Comparison of ENCODE assay signal across 11 cellular contexts in genomic region chr14:68140801-68141200, GRCh38.
DNase-seq lines count a peak whose midpoint lies in the region; ATAC-seq, FAIRE-seq and TF ChIP-seq lines count a peak whose summit lies in the region.
"Had no signal": no experiment of that assay in that cellular context is flagged by ENCODE, and none has a peak within 500 bp of the region (broad histone marks: within the 10 kb centered on the region; RNA-seq: fewer than 3 reads in every experiment).

No MANE protein-coding gene starts in this region.

- no peak overlapping the region for H3K18ac ChIP-seq in trophoblast cell (ENCODE audit: low read length)

- no peak overlapping the region for H3K9ac ChIP-seq in trophoblast cell (ENCODE audit: low read length)

- peak overlapping the region; percentile 93 to 98 for H3K27ac ChIP-seq in A549
- H3K27ac ChIP-seq in RWPE2 (ENCODE audit: poor library complexity, severe bottlenecking), result peak overlapping the region; percentile 99
- H3K27ac ChIP-seq in esophagus squamous epithelium, result peak overlapping the region; percentile 65 to 83 (median 80)
- peak overlapping the region; percentile 97 for H3K27ac ChIP-seq in trophoblast cell (ENCODE audit: low read depth, low read length)

- H3K4me2 ChIP-seq in A549 (peak overlapping the region; percentile 77), trophoblast cell (ENCODE audit: low read length) (no peak overlapping the region)

- no peak overlapping the region for H3K14ac ChIP-seq in trophoblast cell (ENCODE audit: low read length)

- H2AFZ ChIP-seq in trophoblast cell (ENCODE audit: insufficient read depth, low read length, poor library complexity), result no peak overlapping the region

- ATAC-seq in A549 (peak in 1 of 2 experiments; percentile 4; a peak in 3 of 6 replicates), RWPE2 (ENCODE audit: low read depth) (no peak), left colon (no peak)
- no peak for ATAC-seq in activated CD8-positive, alpha-beta T cell treated with anti-CD3 and anti-CD28 coated beads, Interleukin-2, amount 10 ng/mL, durations not matched to agents 7 days and 5 days

- no peak for TF ChIP-seq EP300 in A549 (IDR thresholded peaks at IDR 0.05)

- H4K12ac ChIP-seq in trophoblast cell (ENCODE audit: low read depth, low read length), result no peak overlapping the region

- peaks cover 90% of the 10 kb centered on the region for H3K4me1 ChIP-seq in A549
- peaks cover 81% of the 10 kb centered on the region for H3K4me1 ChIP-seq in RWPE2 (ENCODE audit: insufficient read depth, poor library complexity, severe bottlenecking)
- H3K4me1 ChIP-seq in esophagus squamous epithelium, result peaks cover 19 to 100% (median 52%) of the 10 kb centered on the region in 3 donors
- H3K4me1 ChIP-seq in trophoblast cell (ENCODE audit: control insufficient read depth in 1 of 2, insufficient read depth in 2 of 2, low read length in 2 of 2), result peaks cover 14 to 17% of the 10 kb centered on the region in 2 experiments

- H3K27me3 Mint-ChIP-seq in activated CD8-positive, alpha-beta T cell treated with anti-CD3 and anti-CD28 coated beads, Interleukin-2, amount 10 ng/mL, durations not matched to agents 7 days and 5 days (ENCODE audit: low read depth), result no peaks in the 10 kb centered on the region
- H3K27me3 Mint-ChIP-seq: activated CD4-positive, alpha-beta T cell treated with anti-CD3 and anti-CD28 coated beads, Interleukin-2, amount 10 ng/mL, durations not matched to agents 24 days and 14 days; dendritic cell treated with granulocyte-macrophage colony-stimulating factor and Interleukin-4, amounts not matched to agents 40 ng/mL and 50 ng/mL, for 4 days had no signal

- H4K8ac ChIP-seq in trophoblast cell (ENCODE audit: low read depth, low read length), result no peak overlapping the region

- no peak overlapping the region for H3K4me3 ChIP-seq in A549
- H3K4me3 ChIP-seq in RWPE2 (ENCODE audit: severe bottlenecking), result no peak overlapping the region
- no peak overlapping the region for H3K4me3 ChIP-seq in esophagus squamous epithelium
- no peak overlapping the region for H3K4me3 ChIP-seq in trophoblast cell (ENCODE audit: low read depth, low read length)

- 0 out of 5 replicates have a peak, but pooled peaks of 1 of the 2 experiments have one; percentile 7 for TF ChIP-seq RAD21 in A549 (conservative IDR thresholded peaks at IDR 0.05 in 1 of 2, IDR thresholded peaks at IDR 0.05 in 1 of 2)

- H2BK120ac ChIP-seq in trophoblast cell (ENCODE audit: insufficient read depth, low read length, poor library complexity), result peak overlapping the region; percentile 91

- H3K9me3 Mint-ChIP-seq in activated CD8-positive, alpha-beta T cell treated with anti-CD3 and anti-CD28 coated beads, Interleukin-2, amount 10 ng/mL, durations not matched to agents 7 days and 5 days (ENCODE audit: insufficient read depth), result no peaks in the 10 kb centered on the region
- H3K9me3 Mint-ChIP-seq: dendritic cell treated with granulocyte-macrophage colony-stimulating factor and Interleukin-4, amounts not matched to agents 40 ng/mL and 50 ng/mL, for 4 days had no signal

- peaks cover 8% of the 10 kb centered on the region for H3K79me2 ChIP-seq in trophoblast cell (ENCODE audit: control insufficient read depth, insufficient read depth, low read length, poor library complexity)

- no peak overlapping the region for H3K4ac ChIP-seq in trophoblast cell (ENCODE audit: low read depth, low read length)

- CTCF ChIA-PET in A549 (lab: Yijun Ruan, JAX), result interaction anchor here (0.6 to 2.0 kb wide), 9 partner anchors 20 to 676 kb away, joined by 3 to 5 read pairs (median 3); no protein-coding TSS in a partner anchor
- CTCF ChIA-PET in activated CD8-positive, alpha-beta T cell treated with anti-CD3 and anti-CD28 coated beads, Interleukin-2, amount 10 ng/mL, durations not matched to agents 7 days and 5 days (lab: Charles Lee), result no interaction called here

- H3K36me3 ChIP-seq in RWPE2 (ENCODE audit: low read depth), result no peaks in the 10 kb centered on the region
- H3K36me3 ChIP-seq in esophagus squamous epithelium, result no peaks in the 10 kb centered on the region
- no peaks in the 10 kb centered on the region for H3K36me3 ChIP-seq in trophoblast cell (ENCODE audit: control insufficient read depth in 1 of 2, insufficient read depth in 2 of 2, low read length in 2 of 2)

- WGBS in A549 (ENCODE audit: missing lambda C conversion rate), result 1% methylated on average over 3 of the region's 3 CpGs
- WGBS in esophagus squamous epithelium, 2 donors, result 52 to 61% methylated on average over 3 of the region's 3 CpGs
- WGBS in trophoblast cell (ENCODE audit: extremely low coverage, insufficient coverage, insufficient read length), result no CpG with 5 or more reads among the region's 3 CpGs

- H3K23ac ChIP-seq in trophoblast cell (ENCODE audit: low read length), result no peak overlapping the region

- peak in 1 of 2 experiments; percentile 83 for DNase-seq in A549 (ENCODE audit: low read depth in 1 of 2, low spot score in 1 of 2)
- DNase-seq in RWPE2 (ENCODE audit: low spot score), result no peak
- DNase-seq in esophagus squamous epithelium (lab: John Stamatoyannopoulos, UW), result no peak
- DNase-seq in trophoblast cell, result peak in 1 of 2 donors; percentile 50
- DNase-seq in activated CD8-positive, alpha-beta T cell treated with anti-CD3 and anti-CD28 coated beads, Interleukin-2, amount 10 ng/mL, durations not matched to agents 7 days and 5 days, result no peak
- no peak for DNase-seq in NCI-H446 (lab: John Stamatoyannopoulos, UW)
- DNase-seq in left colon, result no peak
- no peak for DNase-seq in NCI-H1092 (lab: John Stamatoyannopoulos, UW)
- DNase-seq: activated CD4-positive, alpha-beta T cell treated with anti-CD3 and anti-CD28 coated beads, Interleukin-2, amount 10 ng/mL, durations not matched to agents 24 days and 14 days; activated gamma-delta T cell treated with Interleukin-2 at 50 U/mL for 16 hours had no signal

- FAIRE-seq in A549 (lab: Jason Lieb, UNC), result peak; percentile 13

- no peak overlapping the region for H3K4me3 Mint-ChIP-seq in activated CD8-positive, alpha-beta T cell treated with anti-CD3 and anti-CD28 coated beads, Interleukin-2, amount 10 ng/mL, durations not matched to agents 7 days and 5 days
- H3K4me3 Mint-ChIP-seq: activated CD4-positive, alpha-beta T cell treated with anti-CD3 and anti-CD28 coated beads, Interleukin-2, amount 10 ng/mL, durations not matched to agents 24 days and 14 days; dendritic cell treated with granulocyte-macrophage colony-stimulating factor and Interleukin-4, amounts not matched to agents 40 ng/mL and 50 ng/mL, for 4 days had no signal

- TF ChIP-seq POLR2A in A549 (IDR thresholded peaks at IDR 0.05; ENCODE audit: low read length) (no peak), esophagus squamous epithelium (IDR thresholded peaks at IDR 0.05) (no peak)

- H3K4me1 Mint-ChIP-seq in activated CD8-positive, alpha-beta T cell treated with anti-CD3 and anti-CD28 coated beads, Interleukin-2, amount 10 ng/mL, durations not matched to agents 7 days and 5 days (ENCODE audit: low read depth), result peaks cover 17% of the 10 kb centered on the region
- H3K4me1 Mint-ChIP-seq: activated CD4-positive, alpha-beta T cell treated with anti-CD3 and anti-CD28 coated beads, Interleukin-2, amount 10 ng/mL, durations not matched to agents 24 days and 14 days had no signal

- H3K79me1 ChIP-seq in trophoblast cell (ENCODE audit: low read length), result peaks cover 32% of the 10 kb centered on the region

- POLR2A ChIA-PET in A549 (lab: Yijun Ruan, JAX), result interaction anchor here (0.6 to 4.9 kb wide), 14 partner anchors 32 to 676 kb away, joined by 3 to 34 read pairs (median 6); partner anchors contain the start of gene ZFP36L1
- POLR2A ChIA-PET in activated CD8-positive, alpha-beta T cell treated with anti-CD3 and anti-CD28 coated beads, Interleukin-2, amount 10 ng/mL, durations not matched to agents 7 days and 5 days (lab: Charles Lee), result no interaction called here

- TF ChIP-seq CTCF in A549 (IDR thresholded peaks at IDR 0.05), result no peak
- TF ChIP-seq CTCF in RWPE2 (IDR thresholded peaks at IDR 0.05; ENCODE audit: poor library complexity, severe bottlenecking), result no peak
- TF ChIP-seq CTCF in esophagus squamous epithelium (IDR thresholded peaks at IDR 0.05), result no peak

- no peak overlapping the region for H4K91ac ChIP-seq in trophoblast cell (ENCODE audit: low read depth, low read length)

- no peak overlapping the region for H2AK5ac ChIP-seq in trophoblast cell (ENCODE audit: low read length)

- 0 out of 3 replicates have a peak, but pooled peaks cover 2% of the 10 kb centered on the region for H3K9me3 ChIP-seq in A549
- no peaks in the 10 kb centered on the region for H3K9me3 ChIP-seq in RWPE2 (ENCODE audit: severe bottlenecking)
- H3K9me3 ChIP-seq in esophagus squamous epithelium, result no peaks in the 10 kb centered on the region
- H3K9me3 ChIP-seq in trophoblast cell (ENCODE audit: insufficient read depth, low read depth, low read length), result no peaks in the 10 kb centered on the region

- intact Hi-C loops in esophagus squamous epithelium (cut with DNase I), result loop anchor here (10.0 kb wide), 1 partner anchor 196 kb away; no protein-coding TSS in a partner anchor
- intact Hi-C loops in left colon (cut with DNase I, micrococcal nuclease), result loop anchor here in 1 of 2 donors (10.0 kb wide), 1 partner anchor 54 kb away; no protein-coding TSS in a partner anchor

- H3K27ac Mint-ChIP-seq in activated CD8-positive, alpha-beta T cell treated with anti-CD3 and anti-CD28 coated beads, Interleukin-2, amount 10 ng/mL, durations not matched to agents 7 days and 5 days, result no peak overlapping the region
- H3K27ac Mint-ChIP-seq: activated CD4-positive, alpha-beta T cell treated with anti-CD3 and anti-CD28 coated beads, Interleukin-2, amount 10 ng/mL, durations not matched to agents 24 days and 14 days; dendritic cell treated with granulocyte-macrophage colony-stimulating factor and Interleukin-4, amounts not matched to agents 40 ng/mL and 50 ng/mL, for 4 days had no signal

- peak overlapping the region; percentile 94 for H2BK12ac ChIP-seq in trophoblast cell (ENCODE audit: low read length)

- H3K36me3 Mint-ChIP-seq in activated CD8-positive, alpha-beta T cell treated with anti-CD3 and anti-CD28 coated beads, Interleukin-2, amount 10 ng/mL, durations not matched to agents 7 days and 5 days (ENCODE audit: low read depth), result no peaks in the 10 kb centered on the region

- peak overlapping the region; percentile 98 for H2BK5ac ChIP-seq in trophoblast cell (ENCODE audit: low read depth, low read length, poor library complexity)

- H3K27me3 ChIP-seq in RWPE2 (ENCODE audit: insufficient read depth, poor library complexity, severe bottlenecking) (no peaks in the 10 kb centered on the region), esophagus squamous epithelium (no peaks in the 10 kb centered on the region), trophoblast cell (ENCODE audit: insufficient read depth, low read length) (no peaks in the 10 kb centered on the region)

TF ChIP-seq in A549, 52 proteins besides CTCF, POLR2A, EP300 and RAD21 (continues in another document):
- TF ChIP-seq CEBPB (IDR thresholded peaks at IDR 0.05), result no peak
- peak; percentile 79; the same call in 1 of the 2 replicates for TF ChIP-seq TFCP2L1 (CRISPR knock-in tag; IDR thresholded peaks at IDR 0.05)
- no peak for TF ChIP-seq POLR2AphosphoS2 (conservative IDR thresholded peaks at IDR 0.05; ENCODE audit: low read length)
- no peak for TF ChIP-seq FOXS1 (CRISPR knock-in tag; IDR thresholded peaks at IDR 0.05)
- TF ChIP-seq SMC3 (IDR thresholded peaks at IDR 0.05), result no peak
- peak; percentile 22; the same call in 1 of the 2 replicates for TF ChIP-seq HOXB13 (CRISPR knock-in tag; IDR thresholded peaks at IDR 0.05; ENCODE audit: low read depth)
